Comparison of ENCODE assay signal across 18 cellular contexts in the genomic region with DNA sequence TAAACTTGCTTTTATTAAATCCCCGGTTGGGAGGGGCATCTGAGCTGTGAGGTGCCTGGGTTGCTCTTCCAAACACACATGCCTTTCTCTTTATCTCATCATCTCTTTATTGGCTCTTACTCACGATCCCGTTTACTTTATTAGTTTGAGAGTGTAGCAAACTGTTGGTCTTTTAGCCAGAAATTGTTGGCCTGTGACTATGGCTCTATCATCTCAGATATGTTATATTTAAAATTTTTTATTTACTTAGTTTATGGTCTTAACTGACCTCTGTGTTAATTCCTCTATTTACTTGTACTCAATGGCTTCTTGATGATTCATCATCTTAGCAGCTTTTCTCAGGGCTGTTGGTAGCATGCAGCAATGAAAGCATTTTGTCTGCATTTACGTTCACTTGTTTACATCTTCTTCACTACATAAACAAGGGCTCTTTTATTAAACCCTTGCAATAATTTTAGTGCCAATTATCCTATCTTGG.
DNase-seq lines count a peak whose midpoint lies in the region; ATAC-seq, FAIRE-seq and TF ChIP-seq lines count a peak whose summit lies in the region.
"Had no signal": no experiment of that assay in that cellular context is flagged by ENCODE, and none has a peak within 500 bp of the region (broad histone marks: within the 10 kb centered on the region; RNA-seq: fewer than 3 reads in every experiment).

No MANE protein-coding gene starts in this region.

- H3K4me3 ChIP-seq in fibroblast of mammary gland (ENCODE audit: control insufficient read depth, low read depth, low read length) (no peak overlapping the region), smooth muscle cell (no peak overlapping the region), pancreas (no peak overlapping the region)
- H3K4me3 ChIP-seq: tibial nerve had no signal

- intact Hi-C loops in pancreas (cut with DNase I), result no loop called here

- H3K27ac ChIP-seq in smooth muscle cell (ENCODE audit: low read depth), result peak overlapping the region; percentile 83
- no peak overlapping the region for H3K27ac ChIP-seq in pancreas
- H3K27ac ChIP-seq: tibial nerve had no signal

- H3K9me3 ChIP-seq in smooth muscle cell (replicated peaks; ENCODE audit: low read depth) (no peaks in the 10 kb centered on the region), pancreas (no peaks in the 10 kb centered on the region)
- H3K9me3 ChIP-seq: SK-N-SH, tibial nerve had no signal

- H3K27me3 ChIP-seq in smooth muscle cell (ENCODE audit: low read depth), result no peaks in the 10 kb centered on the region
- H3K27me3 ChIP-seq in pancreas, result peaks cover 0 to 3% (median 0%) of the 10 kb centered on the region in 4 donors
- H3K27me3 ChIP-seq: tibial nerve had no signal

- 5% methylated on average over 4 of the region's 4 CpGs for WGBS in smooth muscle cell (ENCODE audit: low lambda C conversion rate)
- WGBS in pancreas, 2 donors, result 31 to 33% methylated on average over 4 of the region's 4 CpGs

- peak overlapping the region; percentile 74 for H3K4me2 ChIP-seq in smooth muscle cell
- H3K4me2 ChIP-seq: SK-N-SH had no signal

- no peak for ATAC-seq in pancreas
- ATAC-seq: stimulated activated effector memory CD8-positive, alpha-beta T cell treated with anti-CD3 and anti-CD28 coated beads, Interleukin-12 subunit alpha, Interleukin-12 subunit beta, amount 100 ng/mL, for 72 hours had no signal

- peak overlapping the region; percentile 30 for H3K9ac ChIP-seq in smooth muscle cell (ENCODE audit: low read depth)
- H3K9ac ChIP-seq: SK-N-SH had no signal

- DNase-seq in DMS79 treated with DMSO at 0.1 percent for 48 hours (lab: John Stamatoyannopoulos, UW) (peak; percentile 27), DMS79 (lab: John Stamatoyannopoulos, UW) (no peak), M059J (ENCODE audit: low read depth) (peak; percentile 91), fibroblast of mammary gland (ENCODE audit: low read depth) (peak; percentile 45), smooth muscle cell (lab: John Stamatoyannopoulos, UW; ENCODE audit: unreplicated experiment) (no peak), NCI-H2107 (lab: John Stamatoyannopoulos, UW) (no peak), inferior parietal cortex (ENCODE audit: extremely low spot score) (no peak), pancreas (no peak)
- DNase-seq: 8988T; activated CD4-positive, alpha-beta T cell treated with anti-CD3 and anti-CD28 coated beads, Interleukin-2, amount 50 U/mL, for 48 hours; CD4-positive, alpha-beta memory T cell; cerebellar nuclear complex; immature natural killer cell; KG1; NCI-H146; SK-N-SH had no signal

- no peak overlapping the region for H2AFZ ChIP-seq in smooth muscle cell (ENCODE audit: low read depth)

- no peaks in the 10 kb centered on the region for H3K79me2 ChIP-seq in smooth muscle cell (ENCODE audit: low read depth)

- H3K4me1 ChIP-seq in smooth muscle cell (ENCODE audit: low read depth), result peaks cover 16% of the 10 kb centered on the region
- no peaks in the 10 kb centered on the region for H3K4me1 ChIP-seq in pancreas
- H3K4me1 ChIP-seq: tibial nerve had no signal

- no peaks in the 10 kb centered on the region for H3F3A ChIP-seq in smooth muscle cell (ENCODE audit: low read depth)

- no peak for TF ChIP-seq CTCF in fibroblast of mammary gland (conservative IDR thresholded peaks at IDR 0.05; ENCODE audit: control insufficient read depth, insufficient read depth, low read depth, low read length)
- TF ChIP-seq CTCF in smooth muscle cell (IDR thresholded peaks at IDR 0.05; ENCODE audit: borderline replicate concordance, insufficient read depth, poor library complexity, severe bottlenecking), result no peak
- TF ChIP-seq CTCF in pancreas (IDR thresholded peaks at IDR 0.05), result no peak

- no peaks in the 10 kb centered on the region for H4K20me1 ChIP-seq in smooth muscle cell (ENCODE audit: low read depth)

- no peaks in the 10 kb centered on the region for H3K36me3 ChIP-seq in smooth muscle cell (ENCODE audit: low read depth)
- H3K36me3 ChIP-seq in pancreas, result no peaks in the 10 kb centered on the region
- H3K36me3 ChIP-seq: tibial nerve had no signal

- no peak for FAIRE-seq in pancreas (lab: Jason Lieb, UNC)

Comparison
In these comparisons a context has a peak if more than half of its experiments do, and no peak if none do; other contexts are left out.
1. DNase-seq: peak in DMS79 treated with DMSO at 0.1 percent for 48 hours (single experiment), M059J (single experiment) and fibroblast of mammary gland (single experiment); none in DMS79 (single experiment), smooth muscle cell (single experiment), NCI-H2107 (single experiment), inferior parietal cortex (single experiment) and pancreas (0 of 6).